In the genomic region with DNA sequence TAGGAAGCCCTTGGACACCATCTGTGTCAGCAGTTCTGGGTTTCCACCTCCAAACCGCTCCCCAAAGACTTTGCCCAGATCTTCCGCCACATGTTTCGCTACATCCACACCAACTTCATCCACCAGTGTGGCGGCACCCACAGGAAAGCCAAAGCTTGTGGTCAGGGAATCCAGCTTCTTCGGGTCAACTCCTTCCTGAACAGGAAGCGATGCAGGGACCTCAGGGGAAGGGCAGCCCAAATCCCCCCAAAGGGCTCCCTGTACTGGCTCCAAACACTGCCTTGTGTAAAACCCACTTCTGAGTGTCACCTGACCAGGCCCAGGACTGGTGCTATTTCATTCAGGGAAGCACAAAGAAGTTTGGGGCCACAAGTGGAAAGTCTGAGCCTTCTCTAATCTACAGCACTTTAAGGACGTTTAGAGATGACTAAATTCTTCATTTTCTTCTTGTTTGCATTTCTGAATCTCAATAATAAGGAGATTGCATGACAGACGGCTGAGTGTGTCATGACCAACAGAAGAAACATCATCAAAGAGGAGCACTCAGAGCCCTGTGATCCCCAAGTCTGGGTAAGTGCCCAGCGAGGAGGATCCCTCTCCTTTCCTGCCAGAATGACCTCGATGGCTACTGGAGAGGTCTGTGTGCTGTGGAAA, we compare ENCODE assay signal across 18 cellular contexts. TPM values are rescaled to one million over a fixed set of nuclear protein-coding genes. Genes with fewer than 3 reads are reported as not detected.
DNase-seq lines count a peak whose midpoint lies in the region; ATAC-seq and TF ChIP-seq lines count a peak whose summit lies in the region.
"Had no signal": no experiment of that assay in that cellular context is flagged by ENCODE, and none has a peak within 500 bp of the region (broad histone marks: within the 10 kb centered on the region; RNA-seq: fewer than 3 reads in every experiment).

No MANE protein-coding gene starts in this region.

- peaks cover 5% of the 10 kb centered on the region for H3K36me3 Mint-ChIP-seq in activated naive CD4-positive, alpha-beta T cell treated with anti-CD3 and anti-CD28 coated beads, Interleukin-2, amount 50 U/mL, for 24 hours
- peaks cover 33% of the 10 kb centered on the region for H3K36me3 Mint-ChIP-seq in HFFc6 (ENCODE audit: low read depth)

- no peak for ATAC-seq in HG03045 (IDR thresholded peaks at IDR 0.05; ENCODE audit: unreplicated experiment)
- ATAC-seq: psoas muscle had no signal

- no peak overlapping the region for H3K4me3 ChIP-seq in fibroblast of villous mesenchyme (ENCODE audit: low read depth, low read length)
- H3K4me3 ChIP-seq: psoas muscle, SK-N-MC, testis, uterus had no signal

- no peak overlapping the region for H3K4me3 Mint-ChIP-seq in activated naive CD4-positive, alpha-beta T cell treated with anti-CD3 and anti-CD28 coated beads, Interleukin-2, amount 50 U/mL, for 24 hours
- H3K4me3 Mint-ChIP-seq in HFFc6: no peak overlapping the region
- H3K4me3 Mint-ChIP-seq: activated naive CD8-positive, alpha-beta T cell treated with anti-CD3 and anti-CD28 coated beads, Interleukin-2, amount 10 ng/mL, durations not matched to agents 7 days and 5 days; CD4-positive, alpha-beta T cell had no signal

- no peak for DNase-seq in activated naive CD4-positive, alpha-beta T cell (lab: John Stamatoyannopoulos, UW)
- DNase-seq in HFFc6 (peak; percentile 34), fibroblast of villous mesenchyme (ENCODE audit: low read depth) (peak; percentile 14), stromal cell of bone marrow (ENCODE audit: low read depth) (peak; percentile 62), superior temporal gyrus (ENCODE audit: extremely low spot score) (no peak)
- DNase-seq: activated naive CD8-positive, alpha-beta T cell treated with anti-CD3 and anti-CD28 coated beads, Interleukin-2, amount 10 ng/mL, durations not matched to agents 7 days and 5 days; CD4-positive, alpha-beta T cell; DMS 273 treated with DMSO at 0.1 percent for 48 hours; mammary epithelial cell; NCI-H1105; NCI-H2029; psoas muscle; T-helper 2 cell; testis; uterus had no signal

- H3K4me1 Mint-ChIP-seq in activated naive CD4-positive, alpha-beta T cell treated with anti-CD3 and anti-CD28 coated beads, Interleukin-2, amount 50 U/mL, for 24 hours: no peaks in the 10 kb centered on the region
- H3K4me1 Mint-ChIP-seq in HFFc6 (ENCODE audit: low read depth): peaks cover 15% of the 10 kb centered on the region; the same call in 1 of the 2 replicates
- H3K4me1 Mint-ChIP-seq: activated naive CD8-positive, alpha-beta T cell treated with anti-CD3 and anti-CD28 coated beads, Interleukin-2, amount 10 ng/mL, durations not matched to agents 7 days and 5 days had no signal

- TF ChIP-seq CTCF in HFFc6 (IDR thresholded peaks at IDR 0.05) (no peak), fibroblast of villous mesenchyme (IDR thresholded peaks at IDR 0.05; ENCODE audit: insufficient read depth, low read depth, low read length) (no peak)

- no peaks in the 10 kb centered on the region for H3K27me3 Mint-ChIP-seq in activated naive CD4-positive, alpha-beta T cell treated with anti-CD3 and anti-CD28 coated beads, Interleukin-2, amount 50 U/mL, for 24 hours
- no peaks in the 10 kb centered on the region for H3K27me3 Mint-ChIP-seq in HFFc6 (ENCODE audit: insufficient read depth)
- H3K27me3 Mint-ChIP-seq: activated naive CD8-positive, alpha-beta T cell treated with anti-CD3 and anti-CD28 coated beads, Interleukin-2, amount 10 ng/mL, durations not matched to agents 7 days and 5 days; CD4-positive, alpha-beta T cell had no signal

- H3K9me3 Mint-ChIP-seq in activated naive CD4-positive, alpha-beta T cell treated with anti-CD3 and anti-CD28 coated beads, Interleukin-2, amount 50 U/mL, for 24 hours: no peaks in the 10 kb centered on the region
- H3K9me3 Mint-ChIP-seq in HFFc6: no peaks in the 10 kb centered on the region
- H3K9me3 Mint-ChIP-seq: activated naive CD8-positive, alpha-beta T cell treated with anti-CD3 and anti-CD28 coated beads, Interleukin-2, amount 10 ng/mL, durations not matched to agents 7 days and 5 days; CD4-positive, alpha-beta T cell had no signal

- H3K27ac Mint-ChIP-seq in activated naive CD4-positive, alpha-beta T cell treated with anti-CD3 and anti-CD28 coated beads, Interleukin-2, amount 50 U/mL, for 24 hours: peak overlapping the region; percentile 12
- H3K27ac Mint-ChIP-seq in HFFc6: peak overlapping the region; percentile 53; the same call in 1 of the 2 replicates
- H3K27ac Mint-ChIP-seq: activated naive CD8-positive, alpha-beta T cell treated with anti-CD3 and anti-CD28 coated beads, Interleukin-2, amount 10 ng/mL, durations not matched to agents 7 days and 5 days; CD4-positive, alpha-beta T cell had no signal

RNA-seq across cellular contexts. Expression of a gene that starts 20.8 kb away (rescaled TPM):
- not detected for total RNA-seq in HFFc6 (2021; fragmentation: NEBNext Ultra II Directional; extraction: Animal tissue kit (Norgen Biotek cat#: 25700))
- 0.97 and 2.2 TPM in 2 replicates for total RNA-seq in fibroblast of villous mesenchyme

RNA-seq across cellular contexts. Expression of a gene that starts 50.7 kb away (rescaled TPM):
- 100 to 1,000 TPM; 127 to 138 (median 133) TPM for total RNA-seq in HFFc6 (2021; fragmentation: NEBNext Ultra II Directional; extraction: Animal tissue kit (Norgen Biotek cat#: 25700))
- total RNA-seq in fibroblast of villous mesenchyme: 120 and 122 TPM in 2 replicates

RNA-seq across cellular contexts. Expression of a gene that starts 51.0 kb away (rescaled TPM):
- total RNA-seq in HFFc6 (2021; fragmentation: NEBNext Ultra II Directional; extraction: Animal tissue kit (Norgen Biotek cat#: 25700)): 100 to 1,000 TPM in 5 of 6 experiments, 10 to 100 TPM in 1; 93.9 to 119 (median 112) TPM
- 80.5 and 106 TPM in 2 replicates for total RNA-seq in fibroblast of villous mesenchyme

Comparison
In these comparisons a context has a peak if more than half of its experiments do, and no peak if none do; other contexts are left out.
1. DNase-seq: peak in HFFc6 (single experiment), fibroblast of villous mesenchyme (single experiment) and stromal cell of bone marrow (single experiment); none in activated naive CD4-positive, alpha-beta T cell (0 of 4) and superior temporal gyrus (single experiment).